Comparison of ENCODE assay signal across 18 cellular contexts in the genomic region with DNA sequence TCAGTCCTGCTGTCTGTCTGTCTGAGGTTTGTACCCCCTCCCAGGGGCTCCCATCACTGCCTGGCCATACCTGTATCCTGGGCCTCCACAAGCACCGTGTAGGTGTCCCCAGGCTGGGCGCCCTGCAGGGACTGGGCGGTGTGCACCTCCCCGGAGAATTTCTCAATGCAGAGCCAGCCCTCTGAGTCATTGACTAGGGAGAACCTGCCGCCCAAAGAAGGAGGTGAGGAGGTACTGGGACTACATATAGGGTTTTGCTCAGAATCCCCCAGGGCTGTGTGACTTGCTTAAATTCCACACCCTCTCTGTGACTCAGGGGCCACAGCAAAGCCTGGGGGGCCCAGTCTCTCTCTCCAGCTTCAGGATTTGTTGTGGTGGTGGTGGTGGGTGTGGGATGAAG. TPM values are rescaled to one million over a fixed set of nuclear protein-coding genes. Genes with fewer than 3 reads are reported as not detected.
A peak's percentile ranks its signal among the peaks of the same experiment; 100 is the strongest.
DNase-seq lines count a peak whose midpoint lies in the region; ATAC-seq and TF ChIP-seq lines count a peak whose summit lies in the region.
"Had no signal": no experiment of that assay in that cellular context is flagged by ENCODE, and none has a peak within 500 bp of the region (broad histone marks: within the 10 kb centered on the region; RNA-seq: fewer than 3 reads in every experiment).

No MANE protein-coding gene starts in this region.

- no peaks in the 10 kb centered on the region for H3F3A ChIP-seq in PC-3 (ENCODE audit: low read length, unreplicated experiment)

- peak overlapping the region; percentile 28; the same call in 1 of the 2 replicates for H3K4me2 ChIP-seq in HCT116 (ENCODE audit: low read length)
- no peak overlapping the region for H3K4me2 ChIP-seq in PC-3 (ENCODE audit: low read length)
- H3K4me2 ChIP-seq: GM23338 had no signal

- TF ChIP-seq CTCF in HCT116 (IDR thresholded peaks at IDR 0.05 in 2 of 3, conservative IDR thresholded peaks at IDR 0.05 in 1 of 3; ENCODE audit: borderline replicate concordance in 1 of 3, insufficient read depth in 1 of 3, low read depth in 2 of 3, low read length in 2 of 3) = no peak
- no peak for TF ChIP-seq CTCF in PC-3 (conservative IDR thresholded peaks at IDR 0.05; ENCODE audit: low read depth, low read length)

- CTCF ChIA-PET in HCT116 (lab: Charles Lee) (interaction anchor here (1.8 to 2.2 kb wide), 3 partner anchors 16 to 50 kb away, joined by 5 to 10 read pairs (median 9); a partner anchor contains a TSS), PC-3 (lab: Charles Lee) (no interaction called here)

- no peak for TF ChIP-seq RAD21 in HCT116 (IDR thresholded peaks at IDR 0.05; ENCODE audit: low read depth)

- RAD21 ChIA-PET in HCT116 (lab: Charles Lee; ENCODE audit: low non-redundant PET in 1 of 2, low total read pairs in 2 of 2, uncharacterized antibody in 2 of 2, unreplicated experiment in 2 of 2) = interaction anchor here in 1 of 2 experiments (0.8 kb wide), 1 partner anchor 462 kb away, joined by 3 read pairs; no protein-coding TSS in a partner anchor

- H3K27ac ChIP-seq in HCT116 (ENCODE audit: low read depth, low read length) (no peak overlapping the region), PC-3 (ENCODE audit: low read length) (no peak overlapping the region)
- H3K27ac ChIP-seq: gastrocnemius medialis, left lung, WERI-Rb-1 had no signal

- no peaks in the 10 kb centered on the region for H3K9me2 ChIP-seq in HCT116 (ENCODE audit: insufficient read depth)
- H3K9me2 ChIP-seq in PC-3 (replicated peaks; ENCODE audit: low read length) = no peaks in the 10 kb centered on the region

- H3K9me3 ChIP-seq in HCT116 (ENCODE audit: control insufficient read depth in 1 of 2, insufficient read depth in 1 of 2, low read depth in 1 of 2, low read length in 2 of 2) (no peaks in the 10 kb centered on the region), PC-3 (ENCODE audit: low read length) (no peaks in the 10 kb centered on the region)
- H3K9me3 ChIP-seq: gastrocnemius medialis, left lung had no signal

- H2AFZ ChIP-seq in HCT116 (ENCODE audit: low read depth, low read length, poor library complexity, severe bottlenecking) = no peak overlapping the region
- H2AFZ ChIP-seq in PC-3 (ENCODE audit: low read length) = no peak overlapping the region
- H2AFZ ChIP-seq: GM23338 had no signal

- TF ChIP-seq POLR2A in HCT116 (IDR thresholded peaks at IDR 0.05; ENCODE audit: borderline replicate concordance, extremely low read depth, insufficient read depth, insufficient read length) = no peak

- no peak overlapping the region for H3K9ac ChIP-seq in HCT116 (ENCODE audit: low read length)
- no peak overlapping the region for H3K9ac ChIP-seq in PC-3 (ENCODE audit: low read length)

- intact Hi-C loops in HCT116 (cut with micrococcal nuclease) (no loop called here), PC-3 (cut with micrococcal nuclease) (no loop called here)

- no peaks in the 10 kb centered on the region for H3K27me3 ChIP-seq in HCT116 (ENCODE audit: insufficient read depth, low read length)
- no peaks in the 10 kb centered on the region for H3K27me3 ChIP-seq in PC-3 (ENCODE audit: low read length)
- H3K27me3 ChIP-seq: gastrocnemius medialis, left lung had no signal

- no peaks in the 10 kb centered on the region for H3K36me3 ChIP-seq in HCT116 (ENCODE audit: control insufficient read depth in 1 of 2, insufficient read depth in 2 of 2, low read length in 2 of 2)
- H3K36me3 ChIP-seq in PC-3 (ENCODE audit: low read depth, low read length) = no peaks in the 10 kb centered on the region
- H3K36me3 ChIP-seq: gastrocnemius medialis, left lung, WERI-Rb-1 had no signal

- ATAC-seq in HCT116 = 0 out of 2 replicates have a peak, but pooled peaks have one; percentile 13
- peak; percentile 37; the same call in 1 of the 2 replicates for ATAC-seq in PC-3
- ATAC-seq in left lobe of liver = no peak
- ATAC-seq in GM21447 (IDR thresholded peaks at IDR 0.05; ENCODE audit: unreplicated experiment) = no peak
- ATAC-seq: gastrocnemius medialis, GM23338, left lung had no signal

- POLR2A ChIA-PET in HCT116 (lab: Charles Lee) = no interaction called here
- POLR2A ChIA-PET in PC-3 (lab: Charles Lee; ENCODE audit: unreplicated experiment) = no interaction called here

- H4K20me1 ChIP-seq in HCT116 (ENCODE audit: insufficient read depth) (no peaks in the 10 kb centered on the region), PC-3 (ENCODE audit: low read length) (no peaks in the 10 kb centered on the region)

- BruUV-seq in HCT116 (replicated peaks; lab: Mats Ljungman, UMichigan) (no TSS peak), PC-3 (replicated peaks; lab: Mats Ljungman, UMichigan) (no TSS peak)

- DNase-seq in HCT116 (ENCODE audit: low read depth, low spot score) (no peak), PC-3 (peak; percentile 37), kidney tubule cell (ENCODE audit: low spot score) (peak; percentile 41), left lobe of liver (ENCODE audit: low spot score) (no peak)
- DNase-seq: activated CD4-positive, alpha-beta memory T cell treated with anti-CD3 and anti-CD28 coated beads, Interleukin-2, amount 10 ng/mL, durations not matched to agents 7 days and 5 days; activated T-cell treated with anti-CD3 and anti-CD28 coated beads, Interleukin-2, amount 50 U/mL, for 48 hours; COR-L47; cortex of kidney; gastrocnemius medialis; MM.1S; NCI-H187 treated with DMSO at 0.1 percent for 48 hours; WERI-Rb-1 had no signal

- no peaks in the 10 kb centered on the region for H3K79me2 ChIP-seq in HCT116 (ENCODE audit: insufficient read depth, low read length)
- H3K79me2 ChIP-seq in PC-3 (ENCODE audit: low read length) = no peaks in the 10 kb centered on the region

- no peak overlapping the region for H3K4me3 ChIP-seq in HCT116 (replicated peaks in 1 of 2; ENCODE audit: low read depth in 1 of 2, low read length in 2 of 2)
- H3K4me3 ChIP-seq in PC-3 (ENCODE audit: low read length) = no peak overlapping the region
- H3K4me3 ChIP-seq: gastrocnemius medialis, GM23338, left lung had no signal

- H3K4me1 ChIP-seq in HCT116 (ENCODE audit: control insufficient read depth in 1 of 2, insufficient read depth in 2 of 2, low read length in 2 of 2) (peaks cover 0 to 13% of the 10 kb centered on the region in 2 experiments; a peak in 3 of 4 replicates), PC-3 (ENCODE audit: insufficient read depth, low read length) (no peaks in the 10 kb centered on the region)
- H3K4me1 ChIP-seq: gastrocnemius medialis, left lung had no signal

TF ChIP-seq in HCT116, 20 proteins besides CTCF, POLR2A, EP300 and RAD21:
- TF ChIP-seq, protein P1, sequence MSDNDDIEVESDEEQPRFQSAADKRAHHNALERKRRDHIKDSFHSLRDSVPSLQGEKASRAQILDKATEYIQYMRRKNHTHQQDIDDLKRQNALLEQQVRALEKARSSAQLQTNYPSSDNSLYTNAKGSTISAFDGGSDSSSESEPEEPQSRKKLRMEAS (IDR thresholded peaks at IDR 0.05) = no peak
- TF ChIP-seq ZFX (IDR thresholded peaks at IDR 0.05) = no peak
- TF ChIP-seq ELF1 (IDR thresholded peaks at IDR 0.05; ENCODE audit: borderline replicate concordance, low read depth) = no peak
- no peak for TF ChIP-seq CBX3 (IDR thresholded peaks at IDR 0.05; ENCODE audit: low read depth)
- TF ChIP-seq, protein P2, sequence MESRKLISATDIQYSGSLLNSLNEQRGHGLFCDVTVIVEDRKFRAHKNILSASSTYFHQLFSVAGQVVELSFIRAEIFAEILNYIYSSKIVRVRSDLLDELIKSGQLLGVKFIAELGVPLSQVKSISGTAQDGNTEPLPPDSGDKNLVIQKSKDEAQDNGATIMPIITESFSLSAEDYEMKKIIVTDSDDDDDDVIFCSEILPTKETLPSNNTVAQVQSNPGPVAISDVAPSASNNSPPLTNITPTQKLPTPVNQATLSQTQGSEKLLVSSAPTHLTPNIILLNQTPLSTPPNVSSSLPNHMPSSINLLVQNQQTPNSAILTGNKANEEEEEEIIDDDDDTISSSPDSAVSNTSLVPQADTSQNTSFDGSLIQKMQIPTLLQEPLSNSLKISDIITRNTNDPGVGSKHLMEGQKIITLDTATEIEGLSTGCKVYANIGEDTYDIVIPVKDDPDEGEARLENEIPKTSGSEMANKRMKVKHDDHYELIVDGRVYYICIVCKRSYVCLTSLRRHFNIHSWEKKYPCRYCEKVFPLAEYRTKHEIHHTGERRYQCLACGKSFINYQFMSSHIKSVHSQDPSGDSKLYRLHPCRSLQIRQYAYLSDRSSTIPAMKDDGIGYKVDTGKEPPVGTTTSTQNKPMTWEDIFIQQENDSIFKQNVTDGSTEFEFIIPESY (IDR thresholded peaks at IDR 0.05; ENCODE audit: extremely low read depth, insufficient replicate concordance, low read length) = no peak
- TF ChIP-seq, protein P3, sequence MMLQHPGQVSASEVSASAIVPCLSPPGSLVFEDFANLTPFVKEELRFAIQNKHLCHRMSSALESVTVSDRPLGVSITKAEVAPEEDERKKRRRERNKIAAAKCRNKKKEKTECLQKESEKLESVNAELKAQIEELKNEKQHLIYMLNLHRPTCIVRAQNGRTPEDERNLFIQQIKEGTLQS (IDR thresholded peaks at IDR 0.05) = no peak
- TF ChIP-seq SRF (IDR thresholded peaks at IDR 0.05; ENCODE audit: low read depth) = no peak
TF ChIP-seq in HCT116: peak in this region for 0.

RNA-seq across cellular contexts. Expression of a gene that starts 7.6 kb away (rescaled TPM):
- total RNA-seq in HCT116 (2021; ENCODE audit: unreplicated experiment) (not detected), PC-3 (2014; rRNA removed) (not detected in 2 replicates), left lobe of liver (not detected)
- not detected in 2 replicates for polyA plus RNA-seq in HCT116 (2012)
- total RNA-seq: activated CD4-positive, alpha-beta memory T cell treated with anti-CD3 and anti-CD28 coated beads, Interleukin-2, amount 10 ng/mL, durations not matched to agents 7 days and 5 days; Daoy; GM23338; NCI-H460; temporal lobe had no signal
- polyA plus RNA-seq: GM23338 had no signal

RNA-seq across cellular contexts. Expression of a gene that starts 14.2 kb away (rescaled TPM):
- total RNA-seq in HCT116 (2021; ENCODE audit: unreplicated experiment) = 2.2 TPM
- polyA plus RNA-seq in HCT116 (2012) = 2.1 and 2.4 TPM in 2 replicates
- total RNA-seq in PC-3 (2014; rRNA removed) = 1.2 and 2.8 TPM in 2 replicates
- 0.98 TPM for total RNA-seq in left lobe of liver
- total RNA-seq: GM23338 had no signal

RNA-seq across cellular contexts. Expression of a gene that starts 23.1 kb away (rescaled TPM):
- total RNA-seq in HCT116 (2021; ENCODE audit: unreplicated experiment) (113 TPM), PC-3 (2014; rRNA removed) (147 and 172 TPM in 2 replicates), left lobe of liver (42.6 TPM)
- 330 and 345 TPM in 2 replicates for polyA plus RNA-seq in HCT116 (2012)

RNA-seq across cellular contexts. Expression of a gene that starts 24.2 kb away (rescaled TPM):
- total RNA-seq in HCT116 (2021; ENCODE audit: unreplicated experiment) = 35.4 TPM
- polyA plus RNA-seq in HCT116 (2012) = 17.9 and 19.7 TPM in 2 replicates
- total RNA-seq in PC-3 (2014; rRNA removed) = 15.3 and 15.8 TPM in 2 replicates
- total RNA-seq in left lobe of liver = 286 TPM

RNA-seq across cellular contexts. Expression of a gene that starts 30.8 kb away (rescaled TPM):
- total RNA-seq in HCT116 (2021; ENCODE audit: unreplicated experiment) (19.9 TPM), PC-3 (2014; rRNA removed) (2.8 and 12.7 TPM in 2 replicates), left lobe of liver (12.3 TPM)
- polyA plus RNA-seq in HCT116 (2012) = 7.0 and 7.5 TPM in 2 replicates

Comparison
In these comparisons a context has a peak if more than half of its experiments do, and no peak if none do; other contexts are left out.
1. ATAC-seq: peak in HCT116 (single experiment) and PC-3 (single experiment); none in left lobe of liver (single experiment) and GM21447 (single experiment).
2. DNase-seq: peak in PC-3 (single experiment) and kidney tubule cell (single experiment); none in HCT116 (single experiment) and left lobe of liver (single experiment).